Comparison of ENCODE assay signal across 25 cellular contexts in genomic region chr15:73948982-73949381, GRCh38.
"Had no signal": no experiment of that assay in that cellular context is flagged by ENCODE, and none has a peak within 500 bp of the region (broad histone marks: within the 10 kb centered on the region; RNA-seq: fewer than 3 reads in every experiment).

No MANE protein-coding gene starts in this region.

- H3K9me3 ChIP-seq: left lung, neutrophil, testis, upper lobe of left lung had no signal

- H3K27ac Mint-ChIP-seq: activated CD4-positive, alpha-beta memory T cell treated with anti-CD3 and anti-CD28 coated beads for 36 hours; activated naive CD4-positive, alpha-beta T cell treated with anti-CD3 and anti-CD28 coated beads for 36 hours; immature natural killer cell; T-helper 1 cell treated with Interleukin-12 subunit alpha and Interleukin-12 subunit beta and Interleukin-4 antibody, amounts not matched to agents 30 μg/mL and 1 μg/mL, for 36 hours had no signal

- H3K27ac ChIP-seq: brain microvascular endothelial cell, hepatocyte, left lung, neutrophil, testis, upper lobe of left lung had no signal

- DNase-seq: activated CD4-positive, alpha-beta memory T cell treated with anti-CD3 and anti-CD28 coated beads for 36 hours; activated CD4-positive, alpha-beta T cell treated with anti-CD3 and anti-CD28 coated beads for 48 hours; activated CD4-positive, CD25-positive, alpha-beta regulatory T cell; activated naive CD4-positive, alpha-beta T cell treated with anti-CD3 and anti-CD28 coated beads for 36 hours; activated T-cell treated with anti-CD3 and anti-CD28 coated beads, Interleukin-2, amount 50 U/mL, for 48 hours; brain microvascular endothelial cell; central memory CD4-positive, alpha-beta T cell; effector memory CD4-positive, alpha-beta T cell; foreskin melanocyte; immature natural killer cell; kidney glomerular epithelial cell; midbrain; small intestine; stimulated activated CD4-positive, alpha-beta T cell treated with anti-CD3 and anti-CD28 coated beads, Interleukin-2, amount 100 ng/mL, for 48 hours; stimulated activated naive CD4-positive, alpha-beta T cell; T1000; testis; upper lobe of left lung had no signal

- H2AFZ ChIP-seq: hepatocyte had no signal

- H3K27me3 ChIP-seq: brain microvascular endothelial cell, hepatocyte, left lung, neutrophil, testis, upper lobe of left lung had no signal

- H3K4me2 ChIP-seq: hepatocyte had no signal

- H3K36me3 Mint-ChIP-seq: activated CD4-positive, alpha-beta memory T cell treated with anti-CD3 and anti-CD28 coated beads for 36 hours; immature natural killer cell; natural killer cell treated with Interleukin-12 subunit alpha and Interleukin-12 subunit beta and Interleukin-15 and Interleukin-18, amount 100 ng/mL, for 72 hours had no signal

- H3K4me3 ChIP-seq: hepatocyte, left lung, testis, upper lobe of left lung had no signal

- H3K27me3 Mint-ChIP-seq: activated CD4-positive, alpha-beta memory T cell treated with anti-CD3 and anti-CD28 coated beads for 36 hours had no signal

- H3K79me2 ChIP-seq: hepatocyte had no signal

- H3K9me3 Mint-ChIP-seq: activated CD4-positive, alpha-beta memory T cell treated with anti-CD3 and anti-CD28 coated beads for 36 hours; activated naive CD4-positive, alpha-beta T cell treated with anti-CD3 and anti-CD28 coated beads for 36 hours; immature natural killer cell; natural killer cell treated with Interleukin-12 subunit alpha and Interleukin-12 subunit beta and Interleukin-15 and Interleukin-18, amount 100 ng/mL, for 72 hours; T-helper 1 cell treated with Interleukin-12 subunit alpha and Interleukin-12 subunit beta and Interleukin-4 antibody, amounts not matched to agents 30 μg/mL and 1 μg/mL, for 36 hours had no signal

- H3K36me3 ChIP-seq: left lung, neutrophil, upper lobe of left lung had no signal

- ATAC-seq: esophagus mucosa; left lung; natural killer cell treated with Interleukin-12 subunit alpha and Interleukin-12 subunit beta and Interleukin-15 and Interleukin-18, amount 100 ng/mL, for 72 hours; sciatic nerve had no signal

- H3K4me3 Mint-ChIP-seq: activated CD4-positive, alpha-beta memory T cell treated with anti-CD3 and anti-CD28 coated beads for 36 hours; activated naive CD4-positive, alpha-beta T cell treated with anti-CD3 and anti-CD28 coated beads for 36 hours; immature natural killer cell; natural killer cell treated with Interleukin-12 subunit alpha and Interleukin-12 subunit beta and Interleukin-15 and Interleukin-18, amount 100 ng/mL, for 72 hours; T-helper 1 cell treated with Interleukin-12 subunit alpha and Interleukin-12 subunit beta and Interleukin-4 antibody, amounts not matched to agents 30 μg/mL and 1 μg/mL, for 36 hours had no signal
